Comparison of ENCODE assay signal across 1 cellular context in the genomic region with DNA sequence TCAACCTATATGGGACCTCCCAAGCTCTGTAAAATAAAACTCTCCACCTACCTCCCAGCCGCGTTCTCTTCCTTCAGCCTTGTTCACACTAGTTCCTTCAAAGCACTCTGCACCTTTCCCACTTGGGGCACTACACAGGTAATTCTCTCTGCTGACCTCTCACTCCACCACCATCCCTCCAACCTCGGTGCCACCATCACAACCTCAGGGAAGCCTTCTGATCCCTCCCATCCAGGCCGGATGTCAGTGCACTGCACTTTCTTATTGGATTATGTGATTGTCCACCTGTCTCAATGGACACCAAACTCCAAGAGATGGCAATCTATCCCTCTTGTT.
TF ChIP-seq lines count a peak whose summit lies in the region.

No MANE protein-coding gene starts in this region.

TF ChIP-seq in HCT116, 20 proteins besides CTCF, POLR2A, EP300 and RAD21:
- TF ChIP-seq TCF7L2 (IDR thresholded peaks at IDR 0.05; ENCODE audit: borderline replicate concordance, extremely low read depth, insufficient read depth, insufficient read length): no peak
- TF ChIP-seq EGR1 (IDR thresholded peaks at IDR 0.05; ENCODE audit: low read depth): no peak
- TF ChIP-seq ELF1 (IDR thresholded peaks at IDR 0.05; ENCODE audit: borderline replicate concordance, low read depth): no peak
- TF ChIP-seq POLR2AphosphoS5 (IDR thresholded peaks at IDR 0.05; ENCODE audit: low read depth, low read length): no peak
- TF ChIP-seq EZH2phosphoT487 (IDR thresholded peaks at IDR 0.05; ENCODE audit: borderline replicate concordance): no peak
- TF ChIP-seq, protein P1, sequence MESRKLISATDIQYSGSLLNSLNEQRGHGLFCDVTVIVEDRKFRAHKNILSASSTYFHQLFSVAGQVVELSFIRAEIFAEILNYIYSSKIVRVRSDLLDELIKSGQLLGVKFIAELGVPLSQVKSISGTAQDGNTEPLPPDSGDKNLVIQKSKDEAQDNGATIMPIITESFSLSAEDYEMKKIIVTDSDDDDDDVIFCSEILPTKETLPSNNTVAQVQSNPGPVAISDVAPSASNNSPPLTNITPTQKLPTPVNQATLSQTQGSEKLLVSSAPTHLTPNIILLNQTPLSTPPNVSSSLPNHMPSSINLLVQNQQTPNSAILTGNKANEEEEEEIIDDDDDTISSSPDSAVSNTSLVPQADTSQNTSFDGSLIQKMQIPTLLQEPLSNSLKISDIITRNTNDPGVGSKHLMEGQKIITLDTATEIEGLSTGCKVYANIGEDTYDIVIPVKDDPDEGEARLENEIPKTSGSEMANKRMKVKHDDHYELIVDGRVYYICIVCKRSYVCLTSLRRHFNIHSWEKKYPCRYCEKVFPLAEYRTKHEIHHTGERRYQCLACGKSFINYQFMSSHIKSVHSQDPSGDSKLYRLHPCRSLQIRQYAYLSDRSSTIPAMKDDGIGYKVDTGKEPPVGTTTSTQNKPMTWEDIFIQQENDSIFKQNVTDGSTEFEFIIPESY (IDR thresholded peaks at IDR 0.05; ENCODE audit: extremely low read depth, insufficient replicate concordance, low read length): no peak
- TF ChIP-seq FOSL1 (IDR thresholded peaks at IDR 0.05; ENCODE audit: low read depth): no peak
- TF ChIP-seq, protein P2, sequence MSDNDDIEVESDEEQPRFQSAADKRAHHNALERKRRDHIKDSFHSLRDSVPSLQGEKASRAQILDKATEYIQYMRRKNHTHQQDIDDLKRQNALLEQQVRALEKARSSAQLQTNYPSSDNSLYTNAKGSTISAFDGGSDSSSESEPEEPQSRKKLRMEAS (IDR thresholded peaks at IDR 0.05): no peak
- TF ChIP-seq, protein P3, sequence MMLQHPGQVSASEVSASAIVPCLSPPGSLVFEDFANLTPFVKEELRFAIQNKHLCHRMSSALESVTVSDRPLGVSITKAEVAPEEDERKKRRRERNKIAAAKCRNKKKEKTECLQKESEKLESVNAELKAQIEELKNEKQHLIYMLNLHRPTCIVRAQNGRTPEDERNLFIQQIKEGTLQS (IDR thresholded peaks at IDR 0.05): no peak
- TF ChIP-seq CBX3 (IDR thresholded peaks at IDR 0.05; ENCODE audit: low read depth): no peak
- no peak for TF ChIP-seq YY1 (IDR thresholded peaks at IDR 0.05; ENCODE audit: extremely low read depth, insufficient replicate concordance, low read depth, low read length)
- no peak for TF ChIP-seq EZH2 (IDR thresholded peaks at IDR 0.05)
- no peak for TF ChIP-seq JUND (IDR thresholded peaks at IDR 0.05)
- no peak for TF ChIP-seq SRF (IDR thresholded peaks at IDR 0.05; ENCODE audit: low read depth)
- TF ChIP-seq CEBPB (IDR thresholded peaks at IDR 0.05; ENCODE audit: low read depth): no peak
TF ChIP-seq in HCT116: peak in this region for 0.
